1 cellular context compared by ENCODE assay signal in the genomic region with DNA sequence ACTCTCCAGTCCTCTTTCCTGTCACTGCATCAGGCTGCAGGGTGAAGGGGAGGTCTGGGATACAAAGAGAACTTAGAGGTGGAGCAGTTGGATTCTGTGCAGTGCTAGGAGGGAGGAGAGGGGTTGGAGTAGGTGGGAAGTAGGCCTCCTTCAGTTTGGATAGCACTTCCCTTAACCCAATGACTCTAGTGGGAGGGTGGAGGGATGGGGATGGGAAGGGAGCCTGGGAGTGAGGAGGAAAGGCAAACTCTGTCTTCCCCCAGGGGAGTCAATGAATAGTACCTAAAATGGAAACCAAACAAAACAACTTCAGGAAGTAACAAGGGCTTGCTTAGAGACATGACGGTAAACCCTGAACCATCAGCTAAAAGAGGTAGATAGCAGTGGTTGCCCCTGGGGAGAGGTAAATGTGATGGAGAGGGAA.
TF ChIP-seq lines count a peak whose summit lies in the region.

No MANE protein-coding gene starts in this region.

TF ChIP-seq in H1, 55 proteins besides CTCF, POLR2A, EP300 and RAD21 (continued from another document):
- 0 out of 2 replicates have a peak, but pooled peaks have one; percentile 26 for TF ChIP-seq EGR1 (IDR thresholded peaks at IDR 0.05; ENCODE audit: borderline replicate concordance, low read depth, low read length)
- no peak for TF ChIP-seq TCF12 (IDR thresholded peaks at IDR 0.05; ENCODE audit: low read depth, low read length)
- TF ChIP-seq NANOG (IDR thresholded peaks at IDR 0.05; ENCODE audit: insufficient read depth, low read depth, low read length, poor library complexity, severe bottlenecking) = no peak
- no peak for TF ChIP-seq SIRT6 (IDR thresholded peaks at IDR 0.05; ENCODE audit: low read length)
- TF ChIP-seq SUZ12 (IDR thresholded peaks at IDR 0.05; ENCODE audit: low read length) = 0 out of 2 replicates have a peak, but pooled peaks have one; percentile 11
- peak; percentile 5 for TF ChIP-seq EZH2 (IDR thresholded peaks at IDR 0.05; ENCODE audit: low read depth, low read length, severe bottlenecking)
- TF ChIP-seq BCL11A (IDR thresholded peaks at IDR 0.05; ENCODE audit: low read depth in 2 of 2, low read length in 2 of 2) = no peak
- no peak for TF ChIP-seq CREB1 (IDR thresholded peaks at IDR 0.05)
- TF ChIP-seq SIX5 (IDR thresholded peaks at IDR 0.05; ENCODE audit: low read depth, low read length) = no peak
- no peak for TF ChIP-seq CBX5 (IDR thresholded peaks at IDR 0.05; ENCODE audit: low read depth, low read length)
- 0 out of 2 replicates have a peak, but pooled peaks have one; percentile 26 for TF ChIP-seq SP1 (IDR thresholded peaks at IDR 0.05; ENCODE audit: low read depth, low read length)
- TF ChIP-seq SP2 (IDR thresholded peaks at IDR 0.05; ENCODE audit: low read length) = no peak
- no peak for TF ChIP-seq TEAD4 (IDR thresholded peaks at IDR 0.05; ENCODE audit: low read depth, low read length)
